In genomic region chr10:102672822-102673200, GRCh38 we compare ENCODE assay signal across 16 cellular contexts. TPM values are rescaled to one million over a fixed set of nuclear protein-coding genes. Genes with fewer than 3 reads are reported as not detected.
DNase-seq lines count a peak whose midpoint lies in the region; ATAC-seq and TF ChIP-seq lines count a peak whose summit lies in the region.
"Had no signal": no experiment of that assay in that cellular context is flagged by ENCODE, and none has a peak within 500 bp of the region (broad histone marks: within the 10 kb centered on the region; RNA-seq: fewer than 3 reads in every experiment).

No MANE protein-coding gene starts in this region.

- H3F3A ChIP-seq in OCI-LY1 (ENCODE audit: insufficient read depth, low read length) (no peaks in the 10 kb centered on the region), smooth muscle cell (ENCODE audit: low read depth) (peaks cover 36% of the 10 kb centered on the region)

- DNase-seq in activated effector memory CD4-positive, alpha-beta T cell treated with anti-CD3 and anti-CD28 coated beads, Interleukin-2, amount 50 U/mL, for 16 hours = peak; percentile 50
- no peak for DNase-seq in activated effector memory CD4-positive, alpha-beta T cell treated with Interleukin-2 at 50 U/mL for 16 hours
- DNase-seq in immature natural killer cell (no peak), smooth muscle cell (lab: John Stamatoyannopoulos, UW; ENCODE audit: unreplicated experiment) (no peak), glomerular visceral epithelial cell (ENCODE audit: extremely low spot score) (no peak), activated T-cell treated with anti-CD3 and anti-CD28 coated beads for 4 hours (no peak)
- DNase-seq: activated CD4-positive, alpha-beta T cell treated with anti-CD3 and anti-CD28 coated beads, Interleukin-2, amount 50 U/mL, for 4 hours; NCI-H2081; NCI-H69; PC-9; stimulated activated CD4-positive, alpha-beta T cell treated with anti-CD3 and anti-CD28 coated beads, Interleukin-12 subunit alpha, Interleukin-12 subunit beta, amount 100 ng/mL, for 4 hours; stimulated activated naive CD4-positive, alpha-beta T cell treated with Interleukin-2 at 50 U/mL for 16 hours had no signal

- no peaks in the 10 kb centered on the region for H3K9me3 Mint-ChIP-seq in immature natural killer cell

- 80% methylated on average over 1 of the region's 1 CpG for WGBS in smooth muscle cell (ENCODE audit: low lambda C conversion rate)

- H3K27ac Mint-ChIP-seq in immature natural killer cell = peak overlapping the region in 4 of 6 donors; percentile 46 to 76 (median 58)

- H3K79me2 ChIP-seq in OCI-LY1 (ENCODE audit: insufficient read depth, low read length) = no peaks in the 10 kb centered on the region
- no peaks in the 10 kb centered on the region for H3K79me2 ChIP-seq in smooth muscle cell (ENCODE audit: low read depth)
- H3K79me2 ChIP-seq: hepatocyte had no signal

- H3K4me2 ChIP-seq in OCI-LY1 (ENCODE audit: low read length) (no peak overlapping the region), smooth muscle cell (no peak overlapping the region)
- H3K4me2 ChIP-seq: PC-9 had no signal

- H3K4me1 Mint-ChIP-seq in immature natural killer cell = peaks cover 40 to 42% of the 10 kb centered on the region in 2 donors

- no peak overlapping the region for H3K9ac ChIP-seq in OCI-LY1 (ENCODE audit: low read length)
- H3K9ac ChIP-seq in smooth muscle cell (ENCODE audit: low read depth) = no peak overlapping the region

- no peaks in the 10 kb centered on the region for H3K9me2 ChIP-seq in OCI-LY1 (ENCODE audit: low read depth, low read length)

- H3K36me3 ChIP-seq in OCI-LY1 (ENCODE audit: insufficient read depth, low read length) = no peaks in the 10 kb centered on the region
- no peaks in the 10 kb centered on the region for H3K36me3 ChIP-seq in smooth muscle cell (ENCODE audit: low read depth)

- H3K36me3 Mint-ChIP-seq in immature natural killer cell = no peaks in the 10 kb centered on the region

- H3K27me3 ChIP-seq in OCI-LY1 (ENCODE audit: insufficient read depth, low read length) (no peaks in the 10 kb centered on the region), smooth muscle cell (ENCODE audit: low read depth) (no peaks in the 10 kb centered on the region)
- H3K27me3 ChIP-seq: hepatocyte had no signal

- H3K4me1 ChIP-seq in OCI-LY1 (ENCODE audit: insufficient read depth, low read length, severe bottlenecking) (peaks cover 55% of the 10 kb centered on the region), smooth muscle cell (ENCODE audit: low read depth) (peaks cover 62% of the 10 kb centered on the region)

- peak overlapping the region in 3 of 5 donors; percentile 21 to 60 (median 46) for H3K4me3 Mint-ChIP-seq in immature natural killer cell

- H4K20me1 ChIP-seq in OCI-LY1 (ENCODE audit: insufficient read depth, low read length) = no peaks in the 10 kb centered on the region
- H4K20me1 ChIP-seq in smooth muscle cell (ENCODE audit: low read depth) = no peaks in the 10 kb centered on the region

- H3K4me3 ChIP-seq in OCI-LY1 (ENCODE audit: low read depth, low read length, poor library complexity, severe bottlenecking) = no peak overlapping the region
- no peak overlapping the region for H3K4me3 ChIP-seq in smooth muscle cell
- H3K4me3 ChIP-seq: hepatocyte, PC-9, SK-N-MC had no signal

- peaks cover 3 to 12% (median 5%) of the 10 kb centered on the region in 3 donors for H3K27me3 Mint-ChIP-seq in immature natural killer cell (ENCODE audit: low read depth in 3 of 3)

- H3K9me3 ChIP-seq in OCI-LY1 (ENCODE audit: low read length) (no peaks in the 10 kb centered on the region), smooth muscle cell (replicated peaks; ENCODE audit: low read depth) (no peaks in the 10 kb centered on the region)

- no peak for ATAC-seq in GM19452 (IDR thresholded peaks at IDR 0.05; ENCODE audit: unreplicated experiment)

- TF ChIP-seq CTCF in OCI-LY1 (IDR thresholded peaks at IDR 0.05; ENCODE audit: low read length) (no peak), smooth muscle cell (IDR thresholded peaks at IDR 0.05; ENCODE audit: borderline replicate concordance, insufficient read depth, poor library complexity, severe bottlenecking) (no peak)

- H3K27ac ChIP-seq in OCI-LY1 (ENCODE audit: low read depth, low read length, poor library complexity, severe bottlenecking) (peak overlapping the region; percentile 95), smooth muscle cell (ENCODE audit: low read depth) (peak overlapping the region; percentile 16)
- H3K27ac ChIP-seq: PC-9, SK-N-MC had no signal

- no peak overlapping the region for H2AFZ ChIP-seq in OCI-LY1 (ENCODE audit: low read length)
- H2AFZ ChIP-seq in smooth muscle cell (ENCODE audit: low read depth) = no peak overlapping the region
- H2AFZ ChIP-seq: hepatocyte, PC-9 had no signal

RNA-seq across cellular contexts. Expression of gene TRIM8, which starts 28.5 kb away (rescaled TPM):
- polyA plus RNA-seq in immature natural killer cell = 10 to 100 TPM; 30.5 to 78.8 (median 39.2) TPM
- 64.1 and 78.8 TPM in 2 replicates for total RNA-seq in smooth muscle cell
- 77.8 and 78.0 TPM in 2 replicates for polyA plus RNA-seq in smooth muscle cell

RNA-seq across cellular contexts. Expression of gene ARL3, which starts 41.4 kb away (rescaled TPM):
- polyA plus RNA-seq in immature natural killer cell (1 to 10 TPM; 2.6 to 3.9 (median 3.6) TPM), smooth muscle cell (30.2 and 31.0 TPM in 2 replicates)
- 12.7 and 14.1 TPM in 2 replicates for total RNA-seq in smooth muscle cell

RNA-seq across cellular contexts. Expression of gene SFXN2, which starts 41.6 kb away (rescaled TPM):
- polyA plus RNA-seq in immature natural killer cell = 1 to 10 TPM; 4.9 to 9.6 (median 7.9) TPM
- total RNA-seq in smooth muscle cell = 2.6 and 2.9 TPM in 2 replicates
- 1.7 and 2.0 TPM in 2 replicates for polyA plus RNA-seq in smooth muscle cell
